Comparison of ENCODE assay signal across 21 cellular contexts in the genomic region with DNA sequence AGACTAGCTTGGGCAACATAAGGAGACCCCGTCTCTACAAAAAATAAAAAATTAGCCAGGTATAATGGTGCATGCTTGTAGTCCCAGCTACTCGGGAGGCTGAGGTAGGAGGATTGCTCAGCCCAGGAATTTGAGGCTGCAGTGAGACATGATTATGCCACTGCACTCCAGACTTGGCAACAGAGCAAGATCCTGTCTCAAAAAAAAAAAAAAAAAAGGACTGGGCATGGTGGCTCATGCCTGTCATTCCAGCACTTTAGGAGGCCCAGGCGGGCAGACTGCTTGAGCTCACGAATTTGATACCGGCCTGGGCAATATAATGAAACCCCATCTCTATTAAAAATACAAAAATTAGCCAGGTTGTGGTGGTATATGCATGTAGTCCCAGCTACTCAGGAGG.
"Had no signal": no experiment of that assay in that cellular context is flagged by ENCODE, and none has a peak within 500 bp of the region (broad histone marks: within the 10 kb centered on the region; RNA-seq: fewer than 3 reads in every experiment).

No MANE protein-coding gene starts in this region.

- H3K36me3 ChIP-seq: Peyer's patch had no signal

- H3K4me3 ChIP-seq: Peyer's patch had no signal

- H3K27me3 ChIP-seq: Peyer's patch had no signal

- H3K9me3 ChIP-seq: Peyer's patch had no signal

- ATAC-seq: activated CD4-positive, CD25-positive, alpha-beta regulatory T cell treated with anti-CD3 and anti-CD28 coated beads, Interleukin-2, amount 50 U/mL, for 24 hours; activated CD8-positive, alpha-beta T cell treated with anti-CD3 and anti-CD28 coated beads for 36 hours; activated T-cell treated with anti-CD3 and anti-CD28 coated beads, Interleukin-2, amount 50 U/mL, for 72 hours had no signal

- H3K27ac ChIP-seq: Peyer's patch, RWPE1 had no signal

- H3K4me1 ChIP-seq: Peyer's patch had no signal

- DNase-seq: activated CD4-positive, alpha-beta T cell treated with anti-CD3 and anti-CD28 coated beads for 4 hours; activated CD8-positive, alpha-beta memory T cell treated with anti-CD3 and anti-CD28 coated beads, Interleukin-2, amount 50 U/mL, for 4 hours; activated CD8-positive, alpha-beta T cell treated with anti-CD3 and anti-CD28 coated beads for 36 hours; activated gamma-delta T cell treated with Interleukin-2 at 50 U/mL for 16 hours; activated naive CD4-positive, alpha-beta T cell treated with anti-CD3 and anti-CD28 coated beads, Interleukin-2, amount 10 ng/mL, durations not matched to agents 7 days and 5 days; activated naive CD8-positive, alpha-beta T cell treated with anti-CD3 and anti-CD28 coated beads for 36 hours; activated T-cell treated with anti-CD3 and anti-CD28 coated beads, Interleukin-2, amount 50 U/mL, for 72 hours; cerebellar nuclear complex; KG1; NCI-H1092 treated with DMSO at 0.1 percent for 48 hours; NCI-H1436; NCI-H1694 treated with DMSO at 0.1 percent for 48 hours; NCI-H2029 treated with DMSO at 0.1 percent for 48 hours; NCI-H510A treated with DMSO at 0.1 percent for 48 hours; NCI-H69; NK-92 treated with Interleukin-12 subunit alpha and Interleukin-12 subunit beta, amount 100 ng/mL, for 24 hours; Peyer's patch; SIG-M5; T-helper 1 cell had no signal
